In the genomic region with DNA sequence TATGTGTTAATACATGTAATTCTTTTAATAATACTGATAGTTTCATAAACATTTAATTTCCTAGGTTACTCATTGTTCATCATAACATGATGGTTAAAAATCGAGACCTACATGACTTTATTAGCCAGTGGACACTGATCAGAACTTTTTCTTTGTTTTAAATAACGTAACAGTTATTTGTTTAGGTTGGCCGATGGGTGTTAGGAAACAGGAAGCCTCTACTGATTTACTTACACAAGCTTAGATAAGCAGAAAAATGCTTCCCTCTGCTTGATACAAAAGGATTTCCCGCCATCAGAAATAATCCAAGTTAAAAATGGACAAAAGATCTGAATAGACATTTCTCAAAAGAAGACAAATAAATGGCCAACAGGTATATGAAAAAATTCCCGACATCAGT, we compare ENCODE assay signal across 29 cellular contexts. TPM values are rescaled to one million over a fixed set of nuclear protein-coding genes. Genes with fewer than 3 reads are reported as not detected.
DNase-seq lines count a peak whose midpoint lies in the region; FAIRE-seq and TF ChIP-seq lines count a peak whose summit lies in the region.
"Had no signal": no experiment of that assay in that cellular context is flagged by ENCODE, and none has a peak within 500 bp of the region (broad histone marks: within the 10 kb centered on the region; RNA-seq: fewer than 3 reads in every experiment).

No MANE protein-coding gene starts in this region.

- no peak for TF ChIP-seq POLR2A in spleen (IDR thresholded peaks at IDR 0.05)

- no peak for TF ChIP-seq CTCF in kidney (IDR thresholded peaks at IDR 0.05; ENCODE audit: borderline replicate concordance, extremely low read depth, insufficient read depth)
- no peak for TF ChIP-seq CTCF in spleen (IDR thresholded peaks at IDR 0.05 in 8 of 11, conservative IDR thresholded peaks at IDR 0.05 in 3 of 11)

- WGBS in spleen, 5 donors = 63 to 78% (median 67%) methylated on average over 5 of the region's 5 CpGs

- H3K9me3 ChIP-seq in kidney (ENCODE audit: control insufficient read depth in 1 of 2, low read length in 2 of 2) (no peaks in the 10 kb centered on the region), spleen (no peaks in the 10 kb centered on the region)
- H3K9me3 ChIP-seq: Peyer's patch had no signal

- no peak overlapping the region for H3K4me3 Mint-ChIP-seq in activated naive CD4-positive, alpha-beta T cell treated with anti-CD3 and anti-CD28 coated beads, Interleukin-2, amount 50 U/mL, for 24 hours
- H3K4me3 Mint-ChIP-seq: CD4-positive, alpha-beta T cell; GM23338 had no signal

- H3K9me3 Mint-ChIP-seq in activated naive CD4-positive, alpha-beta T cell treated with anti-CD3 and anti-CD28 coated beads, Interleukin-2, amount 50 U/mL, for 24 hours = no peaks in the 10 kb centered on the region
- H3K9me3 Mint-ChIP-seq: CD4-positive, alpha-beta T cell; GM23338 had no signal

- peak overlapping the region; percentile 35 for H3K27ac Mint-ChIP-seq in activated naive CD4-positive, alpha-beta T cell treated with anti-CD3 and anti-CD28 coated beads, Interleukin-2, amount 50 U/mL, for 24 hours
- H3K27ac Mint-ChIP-seq: CD4-positive, alpha-beta T cell; GM23338 had no signal

- H3K27me3 ChIP-seq in spleen (replicated peaks in 1 of 7) = no peaks in the 10 kb centered on the region
- H3K27me3 ChIP-seq: BLaER1, Peyer's patch had no signal

- no peaks in the 10 kb centered on the region for H3K27me3 Mint-ChIP-seq in activated naive CD4-positive, alpha-beta T cell treated with anti-CD3 and anti-CD28 coated beads, Interleukin-2, amount 50 U/mL, for 24 hours
- H3K27me3 Mint-ChIP-seq: CD4-positive, alpha-beta T cell had no signal

- H3K27ac ChIP-seq in kidney (ENCODE audit: low read depth in 2 of 2, low read length in 2 of 2) = no peak overlapping the region
- H3K27ac ChIP-seq in spleen = peak overlapping the region in 5 of 8 donors; percentile 22 to 44 (median 27)
- H3K27ac ChIP-seq: 22Rv1, BLaER1, KMS-11, Peyer's patch had no signal

- H3K36me3 ChIP-seq in kidney (ENCODE audit: control insufficient read depth in 1 of 2, insufficient read depth in 2 of 2, low read length in 2 of 2) (peaks cover 0 to 8% of the 10 kb centered on the region in 2 donors), spleen (peaks cover 2 to 100% (median 75%) of the 10 kb centered on the region in 6 donors)

- peaks cover 29% of the 10 kb centered on the region for H3K36me3 Mint-ChIP-seq in activated naive CD4-positive, alpha-beta T cell treated with anti-CD3 and anti-CD28 coated beads, Interleukin-2, amount 50 U/mL, for 24 hours

- intact Hi-C loops in kidney (cut with DNase I) = loop anchor here (10.0 kb wide), 1 partner anchor 66 kb away; no protein-coding TSS in a partner anchor
- intact Hi-C loops in spleen (cut with DNase I; ENCODE audit: low total_unique reads) = no loop called here

- H3K9ac ChIP-seq in kidney (ENCODE audit: low read length in 2 of 2) = no peak overlapping the region
- H3K9ac ChIP-seq: BLaER1, KMS-11 had no signal

- H3K4me1 ChIP-seq in kidney (ENCODE audit: control insufficient read depth in 1 of 2, insufficient read depth in 1 of 2, low read depth in 1 of 2, low read length in 2 of 2) (no peaks in the 10 kb centered on the region), spleen (peaks cover 0 to 10% (median 3%) of the 10 kb centered on the region in 6 donors)
- H3K4me1 ChIP-seq: BLaER1, Peyer's patch had no signal

- FAIRE-seq in kidney (lab: Jason Lieb, UNC) = peak; percentile 46
- FAIRE-seq: HTR-8/SVneo had no signal

- peaks cover 19% of the 10 kb centered on the region for H3K4me1 Mint-ChIP-seq in activated naive CD4-positive, alpha-beta T cell treated with anti-CD3 and anti-CD28 coated beads, Interleukin-2, amount 50 U/mL, for 24 hours

- H3K4me3 ChIP-seq in kidney (ENCODE audit: low read length in 2 of 2) (no peak overlapping the region), spleen (no peak overlapping the region)
- H3K4me3 ChIP-seq: BLaER1, GM23338, Peyer's patch had no signal

- no peak for DNase-seq in activated naive CD4-positive, alpha-beta T cell treated with anti-CD3 and anti-CD28 coated beads, Interleukin-2, amount 50 U/mL, for 16 hours
- peak; percentile 80 for DNase-seq in dermis blood vessel endothelial cell
- DNase-seq in kidney = no peak
- no peak for DNase-seq in spleen
- DNase-seq in HT-29 (ENCODE audit: low spot score) = no peak
- DNase-seq in ecto neural progenitor cell (ENCODE audit: low spot score) = no peak
- DNase-seq in Kasumi-1 (lab: John Stamatoyannopoulos, UW) = no peak
- DNase-seq: ACHN; CD4-positive, alpha-beta T cell; COR-L47; DMS 273 treated with DMSO at 0.1 percent for 48 hours; DMS79 treated with DMSO at 0.1 percent for 48 hours; HCEC 1CT; IMR-90; MV-4-11; NCI-H1694; NCI-H2081; NCI-H2171; NCI-H345; NCI-H524; NCI-H774; NK-92 treated with Interleukin-12 subunit alpha and Interleukin-12 subunit beta, amount 100 ng/mL, for 24 hours; Peyer's patch had no signal

RNA-seq across cellular contexts. Expression of a gene that starts 16.6 kb away (rescaled TPM):
- total RNA-seq in dermis blood vessel endothelial cell (24.2 and 28.2 TPM in 2 replicates), kidney (22.4 TPM), spleen (10 to 100 TPM; 27.2 to 51.5 (median 35.1) TPM)
- polyA plus RNA-seq in kidney (ENCODE audit: insufficient read depth, low read depth, low replicate concordance) (12.3 TPM), spleen (10 to 100 TPM in 1 of 3 donors, 1 to 10 TPM in 2; 8.7 to 10.0 (median 9.0) TPM)
- total RNA-seq in HT-29 (2014; rRNA removed; shearing (Covaris generic)) = 1.5 and 1.7 TPM in 2 replicates

Comparison
In these comparisons a context has a peak if more than half of its experiments do, and no peak if none do; other contexts are left out.
1. H3K27ac ChIP-seq: peak in spleen (5 of 8); none in kidney (0 of 2).